In the genomic region with DNA sequence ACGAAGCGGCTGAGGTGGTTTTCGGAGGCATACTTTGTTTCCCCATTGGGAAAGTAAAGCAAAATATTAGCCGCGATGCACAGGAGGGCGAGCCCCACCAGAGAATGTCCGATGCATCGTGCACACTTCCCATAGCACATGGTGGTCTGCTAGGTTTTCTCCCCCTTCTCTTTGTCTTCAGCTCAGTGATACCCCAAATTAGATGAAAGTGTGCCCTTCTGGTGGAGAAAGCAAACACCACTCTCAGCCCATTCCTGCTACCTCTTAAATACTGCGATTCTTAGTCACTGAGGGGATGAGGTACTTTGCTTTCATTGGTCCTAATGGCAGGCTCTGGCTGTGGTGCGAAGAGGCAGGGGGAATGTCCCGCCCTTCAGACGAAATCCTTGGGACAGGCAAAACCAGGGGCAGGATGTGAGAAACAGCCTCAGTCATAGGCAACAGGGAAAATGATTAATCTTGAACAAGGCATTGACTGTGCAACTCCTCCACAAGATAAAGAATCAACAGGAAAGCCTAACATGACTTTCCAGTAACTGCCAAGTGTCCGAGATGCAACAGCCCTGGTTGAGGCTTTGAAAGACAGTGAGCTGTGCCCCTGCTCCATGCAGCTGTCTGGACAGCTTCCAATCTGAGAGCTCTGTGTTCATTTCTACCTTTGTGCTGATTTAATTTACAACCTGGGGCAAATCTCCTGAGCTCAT, we compare ENCODE assay signal across 8 cellular contexts. TPM values are rescaled to one million over a fixed set of nuclear protein-coding genes. Genes with fewer than 3 reads are reported as not detected.
DNase-seq lines count a peak whose midpoint lies in the region; ATAC-seq, FAIRE-seq and TF ChIP-seq lines count a peak whose summit lies in the region.

A gene with protein sequence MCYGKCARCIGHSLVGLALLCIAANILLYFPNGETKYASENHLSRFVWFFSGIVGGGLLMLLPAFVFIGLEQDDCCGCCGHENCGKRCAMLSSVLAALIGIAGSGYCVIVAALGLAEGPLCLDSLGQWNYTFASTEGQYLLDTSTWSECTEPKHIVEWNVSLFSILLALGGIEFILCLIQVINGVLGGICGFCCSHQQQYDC (minus strand): TSS at position 242 of the 704 bp plus-strand sequence. CDS start 102 bp downstream, at position 140.

- peak; percentile 74 for FAIRE-seq in HTR-8/SVneo (lab: Jason Lieb, UNC)

- peak within 1 kb of the TSS; percentile 88 for H3K9ac ChIP-seq in skeletal muscle satellite cell (ENCODE audit: low read depth, low read length)

- peak; percentile 80 for DNase-seq in HTR-8/SVneo (ENCODE audit: insufficient read length, low spot score)
- peak; percentile 58 for DNase-seq in left ventricle myocardium superior
- DNase-seq in GM19238 (ENCODE audit: insufficient read length, low spot score), result no peak

- TF ChIP-seq CTCF in VCaP (conservative IDR thresholded peaks at IDR 0.05), result no peak

- H3K27ac ChIP-seq in VCaP, result peak within 1 kb of the TSS; percentile 98

- no peaks in the 10 kb centered on the region for H3K27me3 ChIP-seq in skeletal muscle satellite cell (ENCODE audit: control insufficient read depth, insufficient read depth, low read length)

- H3K4me1 ChIP-seq in skeletal muscle satellite cell (ENCODE audit: control insufficient read depth, insufficient read depth, low read length), result peaks cover 68% of the 10 kb centered on the region

- ATAC-seq in left ventricle myocardium superior (peak; percentile 93), HG02623 (IDR thresholded peaks at IDR 0.05; ENCODE audit: unreplicated experiment) (no peak), GM21529 (IDR thresholded peaks at IDR 0.05; ENCODE audit: unreplicated experiment) (no peak), GM19452 (IDR thresholded peaks at IDR 0.05; ENCODE audit: unreplicated experiment) (no peak)

- H3K4me3 ChIP-seq in skeletal muscle satellite cell (ENCODE audit: low read length), result peak within 1 kb of the TSS; percentile 70

- H3K4me2 ChIP-seq in skeletal muscle satellite cell (ENCODE audit: low read length), result peak within 1 kb of the TSS; percentile 78

- H3K36me3 ChIP-seq in skeletal muscle satellite cell (ENCODE audit: insufficient read depth, low read length), result peaks cover 22% of the 10 kb centered on the region

- no peaks in the 10 kb centered on the region for H3K9me3 ChIP-seq in skeletal muscle satellite cell (replicated peaks; ENCODE audit: low read length)

- intact Hi-C loops in left ventricle myocardium superior (cut with micrococcal nuclease), result no loop called here

RNA-seq across cellular contexts. Expression of the gene that starts here (rescaled TPM):
- total RNA-seq in left ventricle myocardium superior, result 112 TPM
- total RNA-seq in skeletal muscle satellite cell (2012; rRNA removed), result 279 and 440 TPM in 2 replicates
